In the genomic region with DNA sequence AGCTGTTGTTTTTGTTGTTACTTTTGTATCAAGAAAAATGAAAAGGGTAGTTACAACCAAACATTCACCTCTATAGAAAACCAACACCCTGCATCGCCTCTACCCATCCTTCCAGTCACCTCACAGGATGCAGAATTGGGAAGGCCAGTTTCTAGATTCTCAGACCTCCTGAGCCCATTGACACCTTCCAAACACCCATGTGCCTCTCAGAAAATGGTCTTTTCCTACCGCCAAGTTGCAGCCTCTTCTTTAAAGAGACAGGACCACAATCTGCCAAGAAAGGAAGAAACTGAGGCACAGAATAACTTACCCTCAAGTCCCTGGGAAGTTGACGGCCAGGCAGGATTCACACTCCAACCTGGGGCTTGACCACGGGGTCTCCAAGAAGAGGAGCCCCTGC, we compare ENCODE assay signal across 12 cellular contexts.
DNase-seq lines count a peak whose midpoint lies in the region; ATAC-seq and TF ChIP-seq lines count a peak whose summit lies in the region.
"Had no signal": no experiment of that assay in that cellular context is flagged by ENCODE, and none has a peak within 500 bp of the region (broad histone marks: within the 10 kb centered on the region; RNA-seq: fewer than 3 reads in every experiment).

No MANE protein-coding gene starts in this region.

- H3K4me3 ChIP-seq in hepatocyte (no peak overlapping the region), sigmoid colon (no peak overlapping the region), urinary bladder (ENCODE audit: low read depth, low read length) (no peak overlapping the region)
- H3K4me3 ChIP-seq: SK-N-MC had no signal

- no peak for TF ChIP-seq POLR2A in sigmoid colon (IDR thresholded peaks at IDR 0.05)

- H3K9me2 ChIP-seq in hepatocyte (replicated peaks; ENCODE audit: insufficient read depth): no peaks in the 10 kb centered on the region

- H2AFZ ChIP-seq in hepatocyte: no peak overlapping the region

- H3K4me2 ChIP-seq in hepatocyte: no peak overlapping the region

- H3K27me3 ChIP-seq in hepatocyte: no peaks in the 10 kb centered on the region
- no peaks in the 10 kb centered on the region for H3K27me3 ChIP-seq in sigmoid colon

- 90% methylated on average over 4 of the region's 4 CpGs for WGBS in hepatocyte (ENCODE audit: low lambda C conversion rate, missing lambda C conversion rate)
- 86 to 88% methylated on average over 4 of the region's 4 CpGs for WGBS in sigmoid colon, 2 donors
- WGBS in urinary bladder: 66% methylated on average over 4 of the region's 4 CpGs

- H3K9me3 ChIP-seq in hepatocyte (ENCODE audit: low read depth) (no peaks in the 10 kb centered on the region), sigmoid colon (no peaks in the 10 kb centered on the region)

- H3K27ac Mint-ChIP-seq in WTC11: no peak overlapping the region
- H3K27ac Mint-ChIP-seq: endodermal cell had no signal

- no peak overlapping the region for H3K4me3 Mint-ChIP-seq in WTC11
- H3K4me3 Mint-ChIP-seq: endodermal cell had no signal

- H3K79me2 ChIP-seq in hepatocyte: peaks cover 4% of the 10 kb centered on the region

- no peaks in the 10 kb centered on the region for H4K20me1 ChIP-seq in hepatocyte (ENCODE audit: insufficient read depth, poor library complexity, severe bottlenecking)

- CTCF ChIA-PET in WTC11 (lab: Charles Lee): interaction anchor here (0.6 to 3.8 kb wide), 5 partner anchors 11 to 392 kb away, joined by 4 to 32 read pairs (median 6); no protein-coding TSS in a partner anchor

- POLR2A ChIA-PET in WTC11 (lab: Charles Lee): interaction anchor here (0.5 kb wide), 1 partner anchor 130 kb away, joined by 3 read pairs; no protein-coding TSS in a partner anchor

- no peaks in the 10 kb centered on the region for H3K9me3 Mint-ChIP-seq in WTC11
- H3K9me3 Mint-ChIP-seq: endodermal cell had no signal

- no peaks in the 10 kb centered on the region for H3K27me3 Mint-ChIP-seq in WTC11 (ENCODE audit: low read depth)

- H3K4me1 ChIP-seq in hepatocyte (ENCODE audit: insufficient read depth) (peaks cover 49% of the 10 kb centered on the region), sigmoid colon (peaks cover 0 to 100% (median 96%) of the 10 kb centered on the region in 4 donors), urinary bladder (ENCODE audit: insufficient read depth) (no peaks in the 10 kb centered on the region)

- TF ChIP-seq EP300 in sigmoid colon (IDR thresholded peaks at IDR 0.05): no peak

- no peak for TF ChIP-seq CTCF in hepatocyte (IDR thresholded peaks at IDR 0.05; ENCODE audit: poor library complexity)
- TF ChIP-seq CTCF in sigmoid colon (IDR thresholded peaks at IDR 0.05): no peak
- no peak for TF ChIP-seq CTCF in WTC11 (IDR thresholded peaks at IDR 0.05)

- peak overlapping the region; percentile 95 for H3K27ac ChIP-seq in hepatocyte
- peak overlapping the region; percentile 94 to 98 (median 98) for H3K27ac ChIP-seq in sigmoid colon
- H3K27ac ChIP-seq in urinary bladder (ENCODE audit: low read depth): peak overlapping the region; percentile 78
- H3K27ac ChIP-seq: 22Rv1, SK-N-MC had no signal

- no peaks in the 10 kb centered on the region for H3K36me3 Mint-ChIP-seq in WTC11

- H3K4me1 Mint-ChIP-seq in WTC11: peaks cover 20% of the 10 kb centered on the region; the same call in 1 of the 2 replicates

- intact Hi-C loops in sigmoid colon (cut with DNase I): no loop called here

- ATAC-seq in WTC11: no peak

- DNase-seq in DMS53 (lab: John Stamatoyannopoulos, UW): peak; percentile 30
- no peak for DNase-seq in DMS53 treated with DMSO at 0.1 percent for 48 hours (lab: John Stamatoyannopoulos, UW; ENCODE audit: unreplicated experiment)
- DNase-seq in hepatocyte (ENCODE audit: low spot score): no peak
- DNase-seq in sigmoid colon: no peak
- DNase-seq in WTC11 (ENCODE audit: low spot score): no peak
- DNase-seq in COLO829 (ENCODE audit: low spot score): no peak
- DNase-seq in NCI-H1105 (lab: John Stamatoyannopoulos, UW): no peak
- DNase-seq: activated gamma-delta T cell treated with Interleukin-2 at 50 U/mL for 16 hours, endodermal cell had no signal

- no peaks in the 10 kb centered on the region for H3K36me3 ChIP-seq in hepatocyte (replicated peaks; ENCODE audit: insufficient read depth, low read depth)
- H3K36me3 ChIP-seq in sigmoid colon: peaks cover 14 to 69% (median 47%) of the 10 kb centered on the region in 4 donors
- no peaks in the 10 kb centered on the region for H3K36me3 ChIP-seq in urinary bladder (ENCODE audit: insufficient read depth)

TF ChIP-seq in WTC11, 78 proteins besides CTCF, POLR2A, EP300 and RAD21:
- no peak for TF ChIP-seq TEAD4 (CRISPR knock-in tag; IDR thresholded peaks at IDR 0.05)
- TF ChIP-seq ZNF138 (CRISPR knock-in tag; conservative IDR thresholded peaks at IDR 0.05): no peak
- no peak for TF ChIP-seq ELF4 (CRISPR knock-in tag; IDR thresholded peaks at IDR 0.05; ENCODE audit: low read depth)
- no peak for TF ChIP-seq AFF4 (CRISPR knock-in tag; IDR thresholded peaks at IDR 0.05; ENCODE audit: borderline replicate concordance)
- TF ChIP-seq KAT7 (CRISPR knock-in tag; IDR thresholded peaks at IDR 0.05; ENCODE audit: borderline replicate concordance): no peak
